1 cellular context compared by ENCODE assay signal in genomic region chr11:47587733-47588326, GRCh38.
A peak's percentile ranks its signal among the peaks of the same experiment; 100 is the strongest.
TF ChIP-seq lines count a peak whose summit lies in the region.

No MANE protein-coding gene starts in this region.

TF ChIP-seq in HepG2, 621 proteins besides CTCF, POLR2A, EP300 and RAD21 (continued from another document):
- 0 out of 2 replicates have a peak, but pooled peaks have one; percentile 45 for TF ChIP-seq ZNF879 (CRISPR knock-in tag; IDR thresholded peaks at IDR 0.05)
- TF ChIP-seq AGO1 (IDR thresholded peaks at IDR 0.05; ENCODE audit: low read depth, low read length, poor library complexity, severe bottlenecking): peak; percentile 25
- TF ChIP-seq ZNF768 (CRISPR knock-in tag; IDR thresholded peaks at IDR 0.05): no peak; the same call in 1 of the 2 replicates
- 0 out of 2 replicates have a peak, but pooled peaks have one; percentile 35 for TF ChIP-seq KLF6 (CRISPR knock-in tag; IDR thresholded peaks at IDR 0.05)
- TF ChIP-seq ZNF687 (CRISPR knock-in tag; IDR thresholded peaks at IDR 0.05): peak; percentile 93
- no peak for TF ChIP-seq ZSCAN12 (CRISPR knock-in tag; IDR thresholded peaks at IDR 0.05)
- TF ChIP-seq ZNF703 (CRISPR knock-in tag; IDR thresholded peaks at IDR 0.05; ENCODE audit: borderline replicate concordance): no peak
- peak; percentile 42; the same call in 1 of the 2 replicates for TF ChIP-seq ZNF251 (CRISPR knock-in tag; IDR thresholded peaks at IDR 0.05)
- TF ChIP-seq NPAS2 (CRISPR knock-in tag; IDR thresholded peaks at IDR 0.05; ENCODE audit: borderline replicate concordance): no peak
- TF ChIP-seq ATF7 (IDR thresholded peaks at IDR 0.05): no peak
- TF ChIP-seq ATF7 (CRISPR knock-in tag; IDR thresholded peaks at IDR 0.05): peak; percentile 52; the same call in 1 of the 2 replicates
- 0 out of 2 replicates have a peak, but pooled peaks have one; percentile 31 for TF ChIP-seq CERS6 (CRISPR knock-in tag; IDR thresholded peaks at IDR 0.05)
- TF ChIP-seq GABPB1 (CRISPR knock-in tag; IDR thresholded peaks at IDR 0.05): peak; percentile 85
- peak; percentile 57 for TF ChIP-seq POLR2G (IDR thresholded peaks at IDR 0.05; ENCODE audit: low read depth, low read length)
- TF ChIP-seq YEATS4 (CRISPR knock-in tag; IDR thresholded peaks at IDR 0.05; ENCODE audit: borderline replicate concordance): peak; percentile 71; the same call in 1 of the 2 replicates
- no peak for TF ChIP-seq ZNF441 (CRISPR knock-in tag; IDR thresholded peaks at IDR 0.05; ENCODE audit: borderline replicate concordance)
- TF ChIP-seq PATZ1 (CRISPR knock-in tag; IDR thresholded peaks at IDR 0.05): peak; percentile 11; the same call in 1 of the 2 replicates
- 0 out of 2 replicates have a peak, but pooled peaks have one; percentile 41 for TF ChIP-seq ZSCAN21 (CRISPR knock-in tag; IDR thresholded peaks at IDR 0.05; ENCODE audit: borderline replicate concordance)
- no peak for TF ChIP-seq KMT2A (CRISPR knock-in tag; IDR thresholded peaks at IDR 0.05)
- TF ChIP-seq MTA1 (CRISPR knock-in tag; IDR thresholded peaks at IDR 0.05; ENCODE audit: borderline replicate concordance): peak; percentile 81; the same call in 1 of the 2 replicates
